Comparison of ENCODE assay signal across 10 cellular contexts in the genomic region with DNA sequence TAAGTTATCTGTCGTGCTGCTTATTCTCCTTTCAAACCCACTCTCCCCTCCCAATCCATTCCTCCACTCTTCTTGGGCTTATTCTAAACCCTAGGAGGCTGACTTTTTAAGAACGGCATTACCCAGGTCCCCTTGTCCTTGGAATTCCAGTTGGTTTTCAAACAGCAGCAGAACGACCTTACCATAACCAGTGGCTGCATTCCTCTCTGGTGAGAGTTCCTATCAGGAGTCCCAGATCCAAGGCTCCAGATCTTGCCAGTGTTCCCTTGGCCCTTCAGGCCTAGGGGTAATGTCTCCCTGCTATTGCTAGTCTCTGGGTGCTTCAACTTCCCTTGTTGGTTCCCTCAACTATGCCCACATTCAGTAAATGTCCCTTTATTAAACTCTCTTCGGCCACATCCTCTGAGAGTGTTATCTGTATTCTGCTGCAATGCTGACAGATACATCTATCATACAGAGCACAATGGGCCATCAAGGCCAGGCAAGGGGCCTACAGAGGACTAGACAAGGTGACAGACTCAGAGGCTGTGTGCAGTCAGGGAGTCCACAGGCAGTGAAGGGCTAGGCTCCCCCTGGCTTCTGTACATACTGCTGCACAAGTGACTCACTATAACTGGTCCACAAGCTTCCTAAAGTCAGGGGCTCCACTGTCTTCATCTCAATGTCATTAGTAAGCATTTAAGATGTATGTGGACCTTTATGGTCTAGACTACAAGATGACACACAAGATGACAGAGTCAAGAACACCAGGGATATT. TPM values are rescaled to one million over a fixed set of nuclear protein-coding genes. Genes with fewer than 3 reads are reported as not detected.
DNase-seq lines count a peak whose midpoint lies in the region; ATAC-seq and TF ChIP-seq lines count a peak whose summit lies in the region.
"Had no signal": no experiment of that assay in that cellular context is flagged by ENCODE, and none has a peak within 500 bp of the region (broad histone marks: within the 10 kb centered on the region; RNA-seq: fewer than 3 reads in every experiment).

No MANE protein-coding gene starts in this region.

- no peak for TF ChIP-seq POLR2A in body of pancreas (IDR thresholded peaks at IDR 0.05)

- intact Hi-C loops in body of pancreas (cut with DNase I) (no loop called here), colonic mucosa (cut with DNase I) (no loop called here)

- peak; percentile 65 for TF ChIP-seq CTCF in BE2C (IDR thresholded peaks at IDR 0.05; ENCODE audit: low read depth, low read length)
- peak; percentile 37; the same call in 1 of the 2 replicates for TF ChIP-seq CTCF in GM12874 (IDR thresholded peaks at IDR 0.05; ENCODE audit: insufficient read depth, low read depth, low read length)
- TF ChIP-seq CTCF in WI38 (IDR thresholded peaks at IDR 0.05; ENCODE audit: low read depth, low read length): peak; percentile 39
- no peak for TF ChIP-seq CTCF in WERI-Rb-1 (IDR thresholded peaks at IDR 0.05; ENCODE audit: low read depth, low read length)
- no peak for TF ChIP-seq CTCF in body of pancreas (IDR thresholded peaks at IDR 0.05)
- no peak for TF ChIP-seq CTCF in colonic mucosa (IDR thresholded peaks at IDR 0.05)

- 67 to 75% methylated on average over 4 of the region's 4 CpGs for WGBS in body of pancreas, 2 donors

- H3K27ac ChIP-seq in WERI-Rb-1 (no peak overlapping the region), body of pancreas (no peak overlapping the region), colonic mucosa (no peak overlapping the region)

- H3K4me3 ChIP-seq in BE2C (ENCODE audit: low read depth, low read length): peak overlapping the region; percentile 20
- H3K4me3 ChIP-seq in WI38 (ENCODE audit: low read depth, low read length): no peak overlapping the region
- H3K4me3 ChIP-seq in WERI-Rb-1 (ENCODE audit: low read depth, low read length): no peak overlapping the region
- H3K4me3 ChIP-seq in body of pancreas: no peak overlapping the region
- H3K4me3 ChIP-seq in colonic mucosa: no peak overlapping the region
- H3K4me3 ChIP-seq: heart right ventricle had no signal

- H3K4me1 ChIP-seq in BE2C (peaks cover 42% of the 10 kb centered on the region), body of pancreas (peaks cover 31% of the 10 kb centered on the region), colonic mucosa (peaks cover 3% of the 10 kb centered on the region)

- H3K36me3 ChIP-seq in BE2C (peaks cover 13% of the 10 kb centered on the region), WERI-Rb-1 (no peaks in the 10 kb centered on the region; the same call in 1 of the 2 replicates), body of pancreas (replicated peaks in 1 of 2; ENCODE audit: insufficient read depth in 1 of 2, low read depth in 2 of 2) (no peaks in the 10 kb centered on the region), colonic mucosa (no peaks in the 10 kb centered on the region)

- no peak for ATAC-seq in body of pancreas

- H3K9ac ChIP-seq in colonic mucosa (ENCODE audit: low read depth in 2 of 2, low read length in 2 of 2): no peak overlapping the region

- H3K27me3 ChIP-seq in BE2C (no peaks in the 10 kb centered on the region), WERI-Rb-1 (ENCODE audit: insufficient read depth, low read depth, severe bottlenecking) (no peaks in the 10 kb centered on the region), body of pancreas (no peaks in the 10 kb centered on the region), colonic mucosa (no peaks in the 10 kb centered on the region)
- H3K27me3 ChIP-seq: heart right ventricle had no signal

- H3K9me3 ChIP-seq in BE2C (no peaks in the 10 kb centered on the region), WERI-Rb-1 (ENCODE audit: severe bottlenecking) (no peaks in the 10 kb centered on the region), body of pancreas (no peaks in the 10 kb centered on the region), colonic mucosa (no peaks in the 10 kb centered on the region)
- H3K9me3 ChIP-seq: heart right ventricle had no signal

- DNase-seq in BE2C (peak; percentile 64), lung microvascular endothelial cell (ENCODE audit: low read depth in 2 of 2) (peak; percentile 10 to 20), WERI-Rb-1 (no peak), DMS 273 treated with DMSO at 0.1 percent for 48 hours (lab: John Stamatoyannopoulos, UW) (no peak), body of pancreas (no peak), colonic mucosa (no peak)
- DNase-seq: heart right ventricle, NCI-H1105 treated with DMSO at 0.1 percent for 48 hours had no signal

RNA-seq across cellular contexts. Expression of gene LYSMD2, which starts 10.1 kb away (rescaled TPM):
- 37.3 TPM for polyA plus RNA-seq in BE2C (2012; ENCODE audit: insufficient read depth, insufficient read length, low read depth)
- total RNA-seq in lung microvascular endothelial cell (11.1 and 26.8 TPM in 2 replicates), body of pancreas (10 to 100 TPM in 1 of 2 donors, 1 to 10 TPM in 1; 8.0 to 20.1 TPM), colonic mucosa (1 to 10 TPM; 7.1 to 7.8 TPM)

RNA-seq across cellular contexts. Expression of gene TMOD2, which starts 24.1 kb away (rescaled TPM):
- 12.9 TPM for polyA plus RNA-seq in BE2C (2012; ENCODE audit: insufficient read depth, insufficient read length, low read depth)
- total RNA-seq in lung microvascular endothelial cell: 13.5 and 29.2 TPM in 2 replicates
- 1 to 10 TPM; 6.5 to 7.3 TPM for total RNA-seq in body of pancreas
- 1 to 10 TPM; 2.4 to 7.2 TPM for total RNA-seq in colonic mucosa

RNA-seq across cellular contexts. Expression of gene SCG3, which starts 46.0 kb away (rescaled TPM):
- polyA plus RNA-seq in BE2C (2012; ENCODE audit: insufficient read depth, insufficient read length, low read depth): 164 TPM
- total RNA-seq in lung microvascular endothelial cell: under 0.01 and 0.22 TPM in 2 replicates
- 1 to 10 TPM; 2.9 to 6.3 TPM for total RNA-seq in body of pancreas
- total RNA-seq in colonic mucosa: 1 to 10 TPM in 1 of 2 donors, under 1 TPM in 1; 0.72 to 2.0 TPM

Comparison
In these comparisons a context has a peak if more than half of its experiments do, and no peak if none do; other contexts are left out.
1. DNase-seq: peak in BE2C (single experiment) and lung microvascular endothelial cell (2 of 2); none in WERI-Rb-1 (single experiment), DMS 273 treated with DMSO at 0.1 percent for 48 hours (single experiment), body of pancreas (0 of 4) and colonic mucosa (single experiment).
2. CTCF ChIP-seq: peak in BE2C (single experiment), GM12874 (single experiment) and WI38 (single experiment); none in WERI-Rb-1 (single experiment), body of pancreas (0 of 7) and colonic mucosa (single experiment).